ENCODE assay signal across 20 cellular contexts in the genomic region with DNA sequence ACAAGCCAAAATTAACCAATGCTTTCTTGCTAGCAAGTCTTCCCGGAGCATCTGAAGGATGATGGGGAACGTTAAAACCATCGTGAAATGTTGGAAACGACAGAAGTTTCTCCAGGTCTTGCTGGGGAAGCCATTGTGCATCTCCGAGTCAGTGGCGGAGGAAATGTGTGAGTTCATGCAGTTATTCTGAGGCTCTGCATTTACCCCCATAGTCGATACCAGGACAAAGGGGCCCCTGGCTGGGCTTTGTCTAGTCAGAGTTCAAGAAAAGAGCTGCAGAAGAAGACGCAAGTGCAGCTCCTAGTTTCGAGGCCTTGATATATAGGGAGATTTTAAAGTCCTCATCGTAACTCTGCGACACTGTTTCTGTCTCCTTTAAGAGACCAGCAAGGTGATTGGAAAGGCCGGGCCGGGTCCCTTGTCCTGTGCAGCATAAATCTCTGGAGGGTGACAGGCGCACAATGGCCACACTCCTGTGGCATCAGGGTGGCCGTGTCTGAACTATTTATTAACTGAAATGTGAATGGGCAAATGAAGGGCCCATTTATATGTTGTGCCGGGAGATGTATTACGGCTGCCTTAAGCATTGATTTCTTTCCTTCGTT.
DNase-seq lines count a peak whose midpoint lies in the region; ATAC-seq, FAIRE-seq and TF ChIP-seq lines count a peak whose summit lies in the region.
"Had no signal": no experiment of that assay in that cellular context is flagged by ENCODE, and none has a peak within 500 bp of the region (broad histone marks: within the 10 kb centered on the region; RNA-seq: fewer than 3 reads in every experiment).

No MANE protein-coding gene starts in this region.

- no peak for FAIRE-seq in kidney (lab: Jason Lieb, UNC)
- FAIRE-seq: A204.1, GM12891, GM19239, H1, HTR-8/SVneo had no signal

- no peak for ATAC-seq in sciatic nerve

- TF ChIP-seq CTCF in chondrocyte (IDR thresholded peaks at IDR 0.05), result no peak
- no peak for TF ChIP-seq CTCF in kidney (IDR thresholded peaks at IDR 0.05; ENCODE audit: borderline replicate concordance, extremely low read depth, insufficient read depth)
- TF ChIP-seq CTCF in type B pancreatic cell (conservative IDR thresholded peaks at IDR 0.05), result no peak

- H3K4me3 Mint-ChIP-seq in chondrocyte (ENCODE audit: unreplicated experiment) (no peak overlapping the region), type B pancreatic cell (no peak overlapping the region)
- H3K4me3 Mint-ChIP-seq: CD4-positive, alpha-beta T cell; H9 had no signal

- peak; percentile 39 for DNase-seq in chondrocyte (ENCODE audit: low spot score)
- DNase-seq in kidney, result peak; percentile 13
- DNase-seq in sciatic nerve (ENCODE audit: low spot score), result peak; percentile 36
- peak; percentile 49 for DNase-seq in type B pancreatic cell (ENCODE audit: extremely low spot score, unreplicated experiment)
- DNase-seq in D341Med (ENCODE audit: low spot score), result no peak
- no peak for DNase-seq in DMS53 (lab: John Stamatoyannopoulos, UW)
- no peak for DNase-seq in activated CD4-positive, alpha-beta T cell treated with anti-CD3 and anti-CD28 coated beads for 48 hours
- DNase-seq: ACHN; BE2C; C1 segment of cervical spinal cord; CD4-positive, alpha-beta T cell; DND-41; EL; H9; IMR-90 had no signal

- no peak overlapping the region for H3K27ac Mint-ChIP-seq in chondrocyte (ENCODE audit: unreplicated experiment)
- no peak overlapping the region for H3K27ac Mint-ChIP-seq in type B pancreatic cell
- H3K27ac Mint-ChIP-seq: CD4-positive, alpha-beta T cell; H9 had no signal

- H3K4me3 ChIP-seq in kidney (ENCODE audit: low read length in 2 of 2), result no peak overlapping the region

- H3K9me3 Mint-ChIP-seq in chondrocyte (ENCODE audit: low read depth) (peaks cover 8% of the 10 kb centered on the region), type B pancreatic cell (peaks cover 5% of the 10 kb centered on the region)

- H3K4me1 Mint-ChIP-seq in chondrocyte (ENCODE audit: low read depth) (no peaks in the 10 kb centered on the region), type B pancreatic cell (ENCODE audit: unreplicated experiment) (no peaks in the 10 kb centered on the region)

- H3K36me3 Mint-ChIP-seq in chondrocyte (ENCODE audit: low read depth), result no peaks in the 10 kb centered on the region
- H3K36me3 Mint-ChIP-seq in type B pancreatic cell, result no peaks in the 10 kb centered on the region

- H3K4me1 ChIP-seq in kidney (ENCODE audit: control insufficient read depth in 1 of 2, insufficient read depth in 1 of 2, low read depth in 1 of 2, low read length in 2 of 2), result no peaks in the 10 kb centered on the region
- H3K4me1 ChIP-seq: BE2C had no signal

- peaks cover 6% of the 10 kb centered on the region for H3K27me3 Mint-ChIP-seq in chondrocyte (ENCODE audit: low read depth)
- H3K27me3 Mint-ChIP-seq in type B pancreatic cell, result peaks cover 46% of the 10 kb centered on the region
- H3K27me3 Mint-ChIP-seq: CD4-positive, alpha-beta T cell had no signal

- no peak overlapping the region for H3K9ac ChIP-seq in kidney (ENCODE audit: low read length in 2 of 2)

- peaks cover 0 to 8% of the 10 kb centered on the region in 2 donors for H3K9me3 ChIP-seq in kidney (ENCODE audit: control insufficient read depth in 1 of 2, low read length in 2 of 2)
- H3K9me3 ChIP-seq: BE2C had no signal

- intact Hi-C loops in kidney (cut with DNase I) (no loop called here), sciatic nerve (cut with DNase I) (no loop called here)

- no peaks in the 10 kb centered on the region for H3K36me3 ChIP-seq in kidney (ENCODE audit: control insufficient read depth in 1 of 2, insufficient read depth in 2 of 2, low read length in 2 of 2)
- H3K36me3 ChIP-seq: BE2C had no signal

- no peak overlapping the region for H3K27ac ChIP-seq in kidney (ENCODE audit: low read depth in 2 of 2, low read length in 2 of 2)

Comparison
In these comparisons a context has a peak if more than half of its experiments do, and no peak if none do; other contexts are left out.
1. DNase-seq: peak in chondrocyte (single experiment), kidney (single experiment), sciatic nerve (single experiment) and type B pancreatic cell (single experiment); none in D341Med (single experiment), DMS53 (single experiment) and activated CD4-positive, alpha-beta T cell treated with anti-CD3 and anti-CD28 coated beads for 48 hours (single experiment).